In the genomic region with DNA sequence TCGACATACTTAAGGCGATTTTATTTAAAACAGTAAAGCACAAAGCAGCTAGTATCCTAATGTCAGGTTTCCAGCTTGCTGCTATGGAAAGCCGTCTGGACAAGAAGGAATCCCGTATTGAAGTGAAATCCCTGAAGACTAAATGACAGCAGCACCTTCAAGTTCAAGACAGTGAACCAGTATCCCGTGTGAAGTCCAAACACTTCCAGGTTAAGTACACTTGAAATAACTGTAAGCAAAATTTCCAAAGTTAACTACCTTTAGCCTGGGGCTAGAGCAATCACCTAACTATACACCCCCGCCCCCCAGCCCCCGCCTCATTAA, we compare ENCODE assay signal across 9 cellular contexts. TPM values are rescaled to one million over a fixed set of nuclear protein-coding genes. Genes with fewer than 3 reads are reported as not detected.
DNase-seq lines count a peak whose midpoint lies in the region; ATAC-seq and TF ChIP-seq lines count a peak whose summit lies in the region.
"Had no signal": no experiment of that assay in that cellular context is flagged by ENCODE, and none has a peak within 500 bp of the region (broad histone marks: within the 10 kb centered on the region; RNA-seq: fewer than 3 reads in every experiment).

No MANE protein-coding gene starts in this region.

- H3K9ac ChIP-seq in PC-3 (ENCODE audit: low read length): peak overlapping the region; percentile 81

- no peaks in the 10 kb centered on the region for H3K9me3 ChIP-seq in CD4-positive, alpha-beta T cell (ENCODE audit: control insufficient read depth, low read length)
- no peaks in the 10 kb centered on the region for H3K9me3 ChIP-seq in PC-3 (ENCODE audit: low read length)
- H3K9me3 ChIP-seq in neuron (ENCODE audit: low read length): no peaks in the 10 kb centered on the region

- no peaks in the 10 kb centered on the region for H3K9me3 Mint-ChIP-seq in CD4-positive, alpha-beta T cell
- H3K9me3 Mint-ChIP-seq in endothelial cell (ENCODE audit: unreplicated experiment): no peaks in the 10 kb centered on the region

- no peaks in the 10 kb centered on the region for H3K27me3 Mint-ChIP-seq in CD4-positive, alpha-beta T cell
- H3K27me3 Mint-ChIP-seq in endothelial cell (ENCODE audit: unreplicated experiment): peaks cover 3% of the 10 kb centered on the region

- no peaks in the 10 kb centered on the region for H3K9me2 ChIP-seq in PC-3 (replicated peaks; ENCODE audit: low read length)

- peaks cover 22% of the 10 kb centered on the region; the same call in 1 of the 2 replicates for H4K20me1 ChIP-seq in PC-3 (ENCODE audit: low read length)

- no peak for DNase-seq in CD4-positive, alpha-beta T cell
- peak; percentile 23 for DNase-seq in PC-3
- DNase-seq in endothelial cell (ENCODE audit: low spot score): no peak
- no peak for DNase-seq in SHP77 (lab: John Stamatoyannopoulos, UW)
- DNase-seq in activated effector memory CD4-positive, alpha-beta T cell treated with anti-CD3 and anti-CD28 coated beads, Interleukin-2, amount 50 U/mL, for 16 hours: no peak
- DNase-seq in cortex of kidney (lab: John Stamatoyannopoulos, UW): no peak
- DNase-seq in cerebellar nuclear complex (lab: John Stamatoyannopoulos, UW): no peak
- DNase-seq: NK-92 treated with Interleukin-12 subunit alpha and Interleukin-12 subunit beta, amount 100 ng/mL, for 24 hours had no signal

- peak overlapping the region; percentile 99 for H3K4me2 ChIP-seq in PC-3 (ENCODE audit: low read length)

- no peaks in the 10 kb centered on the region for H3F3A ChIP-seq in PC-3 (ENCODE audit: low read length, unreplicated experiment)

- intact Hi-C loops in CD4-positive, alpha-beta T cell (cut with DNase I, micrococcal nuclease): loop anchor here (5.0 to 10.0 kb wide), 7 partner anchors 325 to 1577 kb away; a partner anchor contains a TSS
- intact Hi-C loops in PC-3 (cut with micrococcal nuclease): loop anchor here (1.0 to 5.0 kb wide), 3 partner anchors 110 to 285 kb away; no protein-coding TSS in a partner anchor

- no peaks in the 10 kb centered on the region for H3K27me3 ChIP-seq in CD4-positive, alpha-beta T cell (ENCODE audit: control insufficient read depth, insufficient read depth, low read length)
- H3K27me3 ChIP-seq in PC-3 (ENCODE audit: low read length) (no peaks in the 10 kb centered on the region), neuron (ENCODE audit: insufficient read depth, low read length) (no peaks in the 10 kb centered on the region)

- H3K27ac ChIP-seq in CD4-positive, alpha-beta T cell (ENCODE audit: low read depth, low read length): no peak overlapping the region
- peak overlapping the region; percentile 85 for H3K27ac ChIP-seq in PC-3 (ENCODE audit: low read length)

- H3K4me3 Mint-ChIP-seq in CD4-positive, alpha-beta T cell: peak overlapping the region; percentile 88
- peak overlapping the region; percentile 93 for H3K4me3 Mint-ChIP-seq in endothelial cell (ENCODE audit: unreplicated experiment)

- H3K4me1 ChIP-seq in PC-3 (ENCODE audit: insufficient read depth, low read length) (peaks cover 41% of the 10 kb centered on the region), neuron (ENCODE audit: insufficient read depth, low read length) (peaks cover 26% of the 10 kb centered on the region)

- POLR2A ChIA-PET in CD4-positive, alpha-beta T cell (lab: Charles Lee): no interaction called here
- POLR2A ChIA-PET in PC-3 (lab: Charles Lee; ENCODE audit: unreplicated experiment): no interaction called here

- no peak for ATAC-seq in CD4-positive, alpha-beta T cell (ENCODE audit: poor library complexity)
- ATAC-seq in PC-3: no peak

- H3K36me3 Mint-ChIP-seq in CD4-positive, alpha-beta T cell (ENCODE audit: low read depth): no peaks in the 10 kb centered on the region
- peaks cover 4% of the 10 kb centered on the region for H3K36me3 Mint-ChIP-seq in endothelial cell (ENCODE audit: low read depth, unreplicated experiment)

- peak overlapping the region; percentile 91 for H3K4me3 ChIP-seq in PC-3 (ENCODE audit: low read length)
- peak overlapping the region; percentile 82 for H3K4me3 ChIP-seq in neuron (ENCODE audit: low read length)

- peaks cover 26% of the 10 kb centered on the region for H3K4me1 Mint-ChIP-seq in CD4-positive, alpha-beta T cell (ENCODE audit: low read depth)
- peaks cover 37% of the 10 kb centered on the region for H3K4me1 Mint-ChIP-seq in endothelial cell (ENCODE audit: unreplicated experiment)

- no peak overlapping the region for H3K27ac Mint-ChIP-seq in CD4-positive, alpha-beta T cell
- no peak overlapping the region for H3K27ac Mint-ChIP-seq in endothelial cell (ENCODE audit: unreplicated experiment)

- BruUV-seq in PC-3 (replicated peaks; lab: Mats Ljungman, UMichigan): TSS peak; percentile 38

- no peak for TF ChIP-seq CTCF in CD4-positive, alpha-beta T cell (IDR thresholded peaks at IDR 0.05)
- TF ChIP-seq CTCF in PC-3 (conservative IDR thresholded peaks at IDR 0.05; ENCODE audit: low read depth, low read length) (no peak), endothelial cell (IDR thresholded peaks at IDR 0.05; ENCODE audit: unreplicated experiment) (no peak)

- CTCF ChIA-PET in CD4-positive, alpha-beta T cell (lab: Charles Lee): no interaction called here
- CTCF ChIA-PET in PC-3 (lab: Charles Lee): no interaction called here

- H3K79me2 ChIP-seq in PC-3 (ENCODE audit: low read length): peaks cover 57% of the 10 kb centered on the region

- H3K36me3 ChIP-seq in PC-3 (ENCODE audit: low read depth, low read length): no peaks in the 10 kb centered on the region
- no peaks in the 10 kb centered on the region for H3K36me3 ChIP-seq in neuron (ENCODE audit: insufficient read depth, low read length)

- peak overlapping the region; percentile 60 for H2AFZ ChIP-seq in PC-3 (ENCODE audit: low read length)
- peak overlapping the region; percentile 74 for H2AFZ ChIP-seq in neuron (ENCODE audit: low read depth, low read length)

RNA-seq across cellular contexts. Expression of a gene that starts 1.2 kb away (rescaled TPM):
- total RNA-seq in CD4-positive, alpha-beta T cell: 1 to 10 TPM; 1.9 to 2.0 TPM
- total RNA-seq in PC-3 (2014; rRNA removed): 26.8 and 30.7 TPM in 2 replicates
- total RNA-seq in endothelial cell (ENCODE audit: unreplicated experiment): 71.6 TPM
